ENCODE assay signal across 1 cellular context in the genomic region with DNA sequence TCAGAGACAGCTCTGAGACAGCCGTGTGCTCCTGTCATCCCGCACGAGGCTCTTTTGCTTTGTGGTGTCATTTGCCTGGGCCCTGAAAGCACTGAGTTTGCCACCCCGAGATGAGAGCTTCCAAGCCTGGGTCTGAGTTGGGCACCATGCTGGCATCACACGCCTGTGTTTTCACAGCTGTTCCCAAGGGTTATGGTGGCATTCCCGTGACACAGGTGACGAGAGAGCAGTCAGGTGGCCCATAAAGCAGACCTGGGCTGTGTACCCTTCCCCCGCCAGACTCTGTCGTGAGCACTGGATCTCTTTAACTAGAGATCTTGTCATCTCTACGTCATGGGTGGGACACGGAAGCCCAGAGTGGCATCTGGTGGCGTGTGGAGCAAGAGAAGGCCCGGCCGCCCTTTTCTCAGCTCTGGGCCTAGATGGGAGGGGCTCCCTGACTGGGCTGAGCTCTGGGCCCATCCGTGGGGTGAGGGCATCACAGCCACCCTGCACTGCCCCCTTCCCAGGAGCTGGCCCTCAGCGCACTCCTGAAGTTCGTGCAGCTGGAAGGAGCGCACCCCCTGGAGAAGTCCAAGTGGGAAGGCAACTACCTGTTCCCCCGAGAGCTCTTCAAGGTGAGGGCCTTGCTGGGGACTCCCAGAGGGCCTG.
TF ChIP-seq lines count a peak whose summit lies in the region.

No MANE protein-coding gene starts in this region.

TF ChIP-seq in WTC11, 78 proteins besides CTCF, POLR2A, EP300 and RAD21 (continued from another document):
- TF ChIP-seq ZSCAN18 (CRISPR knock-in tag; IDR thresholded peaks at IDR 0.05) (no peak), FOXK1 (CRISPR knock-in tag; IDR thresholded peaks at IDR 0.05) (no peak), HMGA2 (CRISPR knock-in tag; IDR thresholded peaks at IDR 0.05) (no peak), TEAD4 (CRISPR knock-in tag; IDR thresholded peaks at IDR 0.05) (no peak), ZNF671 (CRISPR knock-in tag; IDR thresholded peaks at IDR 0.05) (no peak), NFE2L1 (CRISPR knock-in tag; IDR thresholded peaks at IDR 0.05) (no peak), ETV6 (CRISPR knock-in tag; IDR thresholded peaks at IDR 0.05) (no peak), ZNF317 (CRISPR knock-in tag; IDR thresholded peaks at IDR 0.05; ENCODE audit: borderline replicate concordance, low read depth) (no peak), ZNF263 (CRISPR knock-in tag; IDR thresholded peaks at IDR 0.05; ENCODE audit: low read depth) (no peak), NR1H2 (CRISPR knock-in tag; IDR thresholded peaks at IDR 0.05) (no peak), NFATC4 (CRISPR knock-in tag; IDR thresholded peaks at IDR 0.05) (no peak), JUN (CRISPR knock-in tag; IDR thresholded peaks at IDR 0.05) (no peak)
- TF ChIP-seq, protein P1, sequence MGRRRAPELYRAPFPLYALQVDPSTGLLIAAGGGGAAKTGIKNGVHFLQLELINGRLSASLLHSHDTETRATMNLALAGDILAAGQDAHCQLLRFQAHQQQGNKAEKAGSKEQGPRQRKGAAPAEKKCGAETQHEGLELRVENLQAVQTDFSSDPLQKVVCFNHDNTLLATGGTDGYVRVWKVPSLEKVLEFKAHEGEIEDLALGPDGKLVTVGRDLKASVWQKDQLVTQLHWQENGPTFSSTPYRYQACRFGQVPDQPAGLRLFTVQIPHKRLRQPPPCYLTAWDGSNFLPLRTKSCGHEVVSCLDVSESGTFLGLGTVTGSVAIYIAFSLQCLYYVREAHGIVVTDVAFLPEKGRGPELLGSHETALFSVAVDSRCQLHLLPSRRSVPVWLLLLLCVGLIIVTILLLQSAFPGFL (CRISPR knock-in tag; IDR thresholded peaks at IDR 0.05; ENCODE audit: borderline replicate concordance), result no peak
- TF ChIP-seq, protein P2, sequence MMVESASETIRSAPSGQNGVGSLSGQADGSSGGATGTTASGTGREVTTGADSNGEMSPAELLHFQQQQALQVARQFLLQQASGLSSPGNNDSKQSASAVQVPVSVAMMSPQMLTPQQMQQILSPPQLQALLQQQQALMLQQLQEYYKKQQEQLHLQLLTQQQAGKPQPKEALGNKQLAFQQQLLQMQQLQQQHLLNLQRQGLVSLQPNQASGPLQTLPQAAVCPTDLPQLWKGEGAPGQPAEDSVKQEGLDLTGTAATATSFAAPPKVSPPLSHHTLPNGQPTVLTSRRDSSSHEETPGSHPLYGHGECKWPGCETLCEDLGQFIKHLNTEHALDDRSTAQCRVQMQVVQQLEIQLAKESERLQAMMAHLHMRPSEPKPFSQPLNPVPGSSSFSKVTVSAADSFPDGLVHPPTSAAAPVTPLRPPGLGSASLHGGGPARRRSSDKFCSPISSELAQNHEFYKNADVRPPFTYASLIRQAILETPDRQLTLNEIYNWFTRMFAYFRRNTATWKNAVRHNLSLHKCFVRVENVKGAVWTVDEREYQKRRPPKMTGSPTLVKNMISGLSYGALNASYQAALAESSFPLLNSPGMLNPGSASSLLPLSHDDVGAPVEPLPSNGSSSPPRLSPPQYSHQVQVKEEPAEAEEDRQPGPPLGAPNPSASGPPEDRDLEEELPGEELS (CRISPR knock-in tag; IDR thresholded peaks at IDR 0.05), result no peak
